8 cellular contexts compared by ENCODE assay signal in the genomic region with DNA sequence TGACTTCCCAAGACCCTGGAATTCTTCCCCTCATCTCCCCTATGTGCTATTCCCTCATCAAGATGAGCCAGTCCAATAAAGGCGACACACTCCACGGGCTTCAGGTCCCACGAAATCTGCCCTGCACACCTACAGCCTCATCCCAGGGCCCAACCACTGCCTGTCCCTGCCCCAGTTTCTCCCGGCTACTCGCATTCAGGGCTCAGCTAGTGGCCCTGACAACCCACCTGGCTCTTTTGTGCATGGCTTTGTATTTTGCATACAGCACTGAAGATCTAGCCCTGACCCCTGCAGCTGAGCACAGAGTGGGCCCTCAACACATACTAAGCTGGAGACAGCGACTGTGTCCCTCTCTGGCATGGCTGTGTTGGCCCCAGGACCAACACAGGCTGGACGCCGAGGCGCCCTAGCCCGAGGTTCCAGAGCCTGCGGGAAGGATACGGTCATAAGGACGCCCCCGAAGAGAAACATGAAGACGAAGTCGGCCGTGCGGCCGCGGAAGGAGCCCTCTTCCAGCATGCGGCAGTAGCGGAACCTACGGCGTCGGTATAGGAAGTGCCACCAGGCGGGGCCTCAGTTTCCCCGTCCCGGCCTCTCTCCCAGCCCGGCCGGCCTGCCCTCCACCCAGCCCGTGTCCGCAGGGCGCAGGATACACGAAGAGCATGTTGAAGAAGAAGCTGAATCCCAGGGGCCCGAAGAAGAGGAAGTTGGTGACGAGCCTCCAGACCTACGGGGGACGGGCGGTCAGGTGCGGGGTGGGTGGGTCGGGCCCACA. TPM values are rescaled to one million over a fixed set of nuclear protein-coding genes. Genes with fewer than 3 reads are reported as not detected.
DNase-seq lines count a peak whose midpoint lies in the region; ATAC-seq and TF ChIP-seq lines count a peak whose summit lies in the region.

No MANE protein-coding gene starts in this region.

- H3K27me3 Mint-ChIP-seq in T-helper 17 cell, result no peaks in the 10 kb centered on the region

- H3K27me3 ChIP-seq in DND-41 (ENCODE audit: insufficient read depth, low read length, poor library complexity) (no peaks in the 10 kb centered on the region), transverse colon (no peaks in the 10 kb centered on the region)

- H3K9ac ChIP-seq in DND-41 (ENCODE audit: low read depth, low read length), result peak overlapping the region; percentile 34; the same call in 1 of the 2 replicates

- peak overlapping the region; percentile 91 for H3K27ac Mint-ChIP-seq in T-helper 17 cell

- DNase-seq in DND-41, result no peak
- no peak for DNase-seq in T-helper 17 cell
- DNase-seq in transverse colon, result no peak
- DNase-seq in GM20000 (ENCODE audit: low spot score), result no peak
- no peak for DNase-seq in DMS 273 (lab: John Stamatoyannopoulos, UW; ENCODE audit: unreplicated experiment)

- peaks cover 21% of the 10 kb centered on the region for H3K4me1 Mint-ChIP-seq in T-helper 17 cell

- H3K4me1 ChIP-seq in DND-41 (ENCODE audit: insufficient read depth, low read length), result peaks cover 20% of the 10 kb centered on the region
- H3K4me1 ChIP-seq in transverse colon, result peaks cover 13 to 18% (median 16%) of the 10 kb centered on the region in 4 donors

- ATAC-seq in DND-41 (ENCODE audit: insufficient read depth, low read depth), result no peak
- ATAC-seq in GM21825 (IDR thresholded peaks at IDR 0.05; ENCODE audit: unreplicated experiment), result peak; percentile 7
- ATAC-seq in T-helper 17 cell, result peak; percentile 0
- no peak for ATAC-seq in HG03469 (IDR thresholded peaks at IDR 0.05; ENCODE audit: unreplicated experiment)

- no peaks in the 10 kb centered on the region for H3K9me3 ChIP-seq in DND-41 (ENCODE audit: insufficient read depth, low read length, severe bottlenecking)
- no peaks in the 10 kb centered on the region for H3K9me3 ChIP-seq in T-helper 17 cell (ENCODE audit: control insufficient read depth, low read length, poor library complexity, severe bottlenecking)
- H3K9me3 ChIP-seq in iPS-18c (ENCODE audit: control insufficient read depth, insufficient read depth, low read length), result no peaks in the 10 kb centered on the region
- H3K9me3 ChIP-seq in transverse colon, result no peaks in the 10 kb centered on the region

- no peak for TF ChIP-seq EP300 in transverse colon (IDR thresholded peaks at IDR 0.05; ENCODE audit: low read depth)

- peak overlapping the region; percentile 94 for H3K4me3 Mint-ChIP-seq in T-helper 17 cell

- peak overlapping the region in 1 of 2 experiments; percentile 63; a peak in 2 of 4 replicates for H3K4me3 ChIP-seq in DND-41 (ENCODE audit: low read depth in 1 of 2, low read length in 2 of 2)
- H3K4me3 ChIP-seq in iPS-18c (ENCODE audit: insufficient read depth, low read depth, low read length), result peak overlapping the region; percentile 67
- peak overlapping the region in 3 of 4 donors; percentile 31 to 57 (median 33) for H3K4me3 ChIP-seq in transverse colon

- H3K36me3 ChIP-seq in DND-41 (ENCODE audit: insufficient read depth, low read length) (peaks cover 43% of the 10 kb centered on the region), transverse colon (peaks cover 0 to 16% (median 3%) of the 10 kb centered on the region in 4 donors)

- peaks cover 15% of the 10 kb centered on the region for H4K20me1 ChIP-seq in DND-41 (ENCODE audit: insufficient read depth, low read length)

- H3K27ac ChIP-seq in DND-41 (ENCODE audit: low read length) (no peak overlapping the region), transverse colon (peak overlapping the region; percentile 7 to 69 (median 38))

- no peak for TF ChIP-seq POLR2A in transverse colon (IDR thresholded peaks at IDR 0.05)

- H3K36me3 Mint-ChIP-seq in T-helper 17 cell (ENCODE audit: low read depth), result no peaks in the 10 kb centered on the region

- WGBS in transverse colon (ENCODE audit: low coverage in 1 of 2), 2 donors, result 44 to 100% methylated on average over 2 to 41 of the region's 41 CpGs

- TF ChIP-seq CTCF in DND-41 (IDR thresholded peaks at IDR 0.05; ENCODE audit: borderline replicate concordance, extremely low read depth, low read length, poor library complexity, severe bottlenecking) (no peak), transverse colon (IDR thresholded peaks at IDR 0.05) (no peak), GM20000 (IDR thresholded peaks at IDR 0.05; ENCODE audit: extremely low read depth, missing control alignments) (no peak)

- peak overlapping the region; percentile 79 for H3K4me2 ChIP-seq in DND-41 (ENCODE audit: insufficient read depth, low read length)

- in situ Hi-C loops in transverse colon (cut with MboI; ENCODE audit: low pct_ligation_motif_present in 1 of 4, low pct_unique_long_range_greater_than_20kb in 1 of 4, low sequenced_read_pairs in 3 of 4), result loop anchor here in 1 of 4 donors (25.0 kb wide), 1 partner anchor 301 kb away; no protein-coding TSS in a partner anchor

- H2AFZ ChIP-seq in DND-41 (ENCODE audit: low read depth, low read length), result no peak overlapping the region

- H3K79me2 ChIP-seq in DND-41 (ENCODE audit: insufficient read depth, low read length), result no peaks in the 10 kb centered on the region

- intact Hi-C loops in transverse colon (cut with DNase I; ENCODE audit: low total_unique reads), result no loop called here

RNA-seq across cellular contexts. Expression of a gene that starts 0.7 kb away (rescaled TPM):
- 1 to 10 TPM; 2.7 to 3.6 TPM for total RNA-seq in T-helper 17 cell
- total RNA-seq in transverse colon, result 10 to 100 TPM in 1 of 4 donors, 1 to 10 TPM in 3; 1.9 to 20.0 (median 3.1) TPM

RNA-seq across cellular contexts. Expression of a gene that starts 19.6 kb away (rescaled TPM):
- 10 to 100 TPM in 1 of 2 donors, 1 to 10 TPM in 1; 9.8 to 11.9 TPM for total RNA-seq in T-helper 17 cell
- 10 to 100 TPM in 3 of 4 donors, 1 to 10 TPM in 1; 6.0 to 27.4 (median 13.2) TPM for total RNA-seq in transverse colon

RNA-seq across cellular contexts. Expression of a gene that starts 51.3 kb away (rescaled TPM):
- total RNA-seq in T-helper 17 cell, result 10 to 100 TPM; 45.0 to 53.6 TPM
- total RNA-seq in transverse colon, result 10 to 100 TPM; 33.7 to 61.3 (median 54.7) TPM

RNA-seq across cellular contexts. Expression of a gene that starts 56.1 kb away (rescaled TPM):
- total RNA-seq in T-helper 17 cell, result 100 to 1,000 TPM; 219 to 223 TPM
- total RNA-seq in transverse colon, result 100 to 1,000 TPM; 123 to 210 (median 139) TPM

Comparison
In these comparisons a context has a peak if more than half of its experiments do, and no peak if none do; other contexts are left out.
1. ATAC-seq: peak in GM21825 (single experiment) and T-helper 17 cell (single experiment); none in DND-41 (single experiment) and HG03469 (single experiment).